ENCODE assay signal across 30 cellular contexts in genomic region chr11:132475046-132475445, GRCh38.
"Had no signal": no experiment of that assay in that cellular context is flagged by ENCODE, and none has a peak within 500 bp of the region (broad histone marks: within the 10 kb centered on the region; RNA-seq: fewer than 3 reads in every experiment).

No MANE protein-coding gene starts in this region.

- FAIRE-seq: islet of Langerhans had no signal

- H3K36me3 ChIP-seq: esophagus muscularis mucosa, heart right ventricle, left lung, lower lobe of right lung, transverse colon, uterus, WERI-Rb-1 had no signal

- H3K27me3 ChIP-seq: esophagus muscularis mucosa, foreskin keratinocyte, left lung, testis, transverse colon, uterus had no signal

- DNase-seq: activated CD4-positive, alpha-beta memory T cell treated with anti-CD3 and anti-CD28 coated beads for 36 hours; activated CD4-positive, alpha-beta T cell treated with anti-CD3 and anti-CD28 coated beads, Interleukin-2, amount 10 ng/mL, durations not matched to agents 24 days and 14 days; activated CD8-positive, alpha-beta memory T cell treated with anti-CD3 and anti-CD28 coated beads, Interleukin-2, amount 50 U/mL, for 48 hours; activated gamma-delta T cell; activated naive CD4-positive, alpha-beta T cell treated with anti-CD3 and anti-CD28 coated beads, Interleukin-2, amount 10 ng/mL, durations not matched to agents 7 days and 5 days; activated naive CD8-positive, alpha-beta T cell treated with anti-CD3 and anti-CD28 coated beads, Interleukin-2, amount 10 ng/mL, durations not matched to agents 7 days and 5 days; activated T-cell treated with anti-CD3 and anti-CD28 coated beads, Interleukin-2, amount 50 U/mL, for 24 hours; amniotic stem cell; central memory CD4-positive, alpha-beta T cell; dermis blood vessel endothelial cell; effector CD4-positive, alpha-beta T cell; heart right ventricle; left lung; lower lobe of right lung; mesendoderm; natural killer cell; posterior cingulate gyrus; right cardiac atrium; stimulated activated CD4-positive, alpha-beta T cell treated with anti-CD3 and anti-CD28 coated beads, Interleukin-2, amount 100 ng/mL, for 48 hours; stimulated activated naive CD8-positive, alpha-beta T cell treated with anti-CD3 and anti-CD28 coated beads, Interleukin-15, Interleukin-2, amounts not matched to agents 100 U/mL and 50 U/mL, for 24 hours; T-helper 17 cell; T1000; testis; transverse colon; uterus; WERI-Rb-1 had no signal

- H3K9me3 ChIP-seq: esophagus muscularis mucosa, heart right ventricle, left lung, lower lobe of right lung, testis, transverse colon, uterus had no signal

- ATAC-seq: activated CD4-positive, CD25-positive, alpha-beta regulatory T cell treated with anti-CD3 and anti-CD28 coated beads, Interleukin-2, amount 50 U/mL, for 24 hours; foreskin keratinocyte; heart right ventricle; left lung; lower lobe of right lung; natural killer cell; right cardiac atrium; stimulated activated naive CD8-positive, alpha-beta T cell treated with anti-CD3 and anti-CD28 coated beads, Interleukin-15, Interleukin-2, amounts not matched to agents 100 U/mL and 50 U/mL, for 24 hours; T-helper 17 cell had no signal

- H3K4me1 ChIP-seq: foreskin keratinocyte, left lung, lower lobe of right lung, testis, transverse colon, uterus had no signal

- H3K4me3 ChIP-seq: esophagus muscularis mucosa, heart right ventricle, left lung, lower lobe of right lung, testis, transverse colon, uterus had no signal

- H3K27ac ChIP-seq: esophagus muscularis mucosa, foreskin keratinocyte, heart right ventricle, left lung, lower lobe of right lung, testis, transverse colon, uterus, WERI-Rb-1 had no signal
